Comparison of ENCODE assay signal across 14 cellular contexts in the genomic region with DNA sequence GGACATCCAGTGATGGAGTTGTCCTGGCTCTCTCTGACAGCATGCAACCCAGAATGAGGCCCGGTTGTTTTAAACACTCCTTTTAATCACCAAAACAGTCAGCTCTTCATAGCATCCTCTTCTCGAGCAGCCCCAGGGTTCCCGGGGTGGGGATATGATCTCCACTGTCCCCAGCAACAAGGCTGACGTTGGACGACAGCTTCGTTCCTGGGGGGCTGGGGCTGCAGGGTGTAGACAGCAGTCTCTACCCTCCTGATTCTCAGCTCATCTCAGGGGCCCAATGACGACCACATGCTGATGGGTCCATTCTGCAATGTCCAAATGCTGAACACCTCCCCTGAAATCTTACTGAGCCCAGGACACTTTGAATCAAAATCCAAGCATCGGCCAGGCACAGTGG. TPM values are rescaled to one million over a fixed set of nuclear protein-coding genes. Genes with fewer than 3 reads are reported as not detected.
A peak's percentile ranks its signal among the peaks of the same experiment; 100 is the strongest.
DNase-seq lines count a peak whose midpoint lies in the region; ATAC-seq and TF ChIP-seq lines count a peak whose summit lies in the region.
"Had no signal": no experiment of that assay in that cellular context is flagged by ENCODE, and none has a peak within 500 bp of the region (broad histone marks: within the 10 kb centered on the region; RNA-seq: fewer than 3 reads in every experiment).

No MANE protein-coding gene starts in this region.

- H3K4me3 ChIP-seq in BE2C (ENCODE audit: low read depth, low read length) = peak overlapping the region; percentile 74; the same call in 1 of the 2 replicates
- peak overlapping the region; percentile 77; the same call in 1 of the 2 replicates for H3K4me3 ChIP-seq in H7 (ENCODE audit: insufficient read depth, low read depth, low read length)
- H3K4me3 ChIP-seq in coronary artery = peak overlapping the region; percentile 84
- H3K4me3 ChIP-seq in neural progenitor cell = no peak overlapping the region
- H3K4me3 ChIP-seq in effector memory CD4-positive, alpha-beta T cell (ENCODE audit: insufficient read depth, low read depth, low read length, poor library complexity, severe bottlenecking) = no peak overlapping the region

- H3K27me3 ChIP-seq in BE2C (no peaks in the 10 kb centered on the region), H7 (ENCODE audit: control insufficient read depth, insufficient read depth, low read length) (peaks cover 24% of the 10 kb centered on the region), neural progenitor cell (peaks cover 63% of the 10 kb centered on the region)
- no peaks in the 10 kb centered on the region for H3K27me3 ChIP-seq in effector memory CD4-positive, alpha-beta T cell (replicated peaks; ENCODE audit: control insufficient read depth, insufficient read depth, low read length, poor library complexity, severe bottlenecking)

- H4K20me1 ChIP-seq in neural progenitor cell (ENCODE audit: low read depth) = peaks cover 16% of the 10 kb centered on the region

- H3K9me3 ChIP-seq in BE2C (no peaks in the 10 kb centered on the region), neural progenitor cell (ENCODE audit: low read depth) (no peaks in the 10 kb centered on the region)
- no peaks in the 10 kb centered on the region for H3K9me3 ChIP-seq in effector memory CD4-positive, alpha-beta T cell (ENCODE audit: control insufficient read depth, low read length)

- H3K4me1 Mint-ChIP-seq in neural progenitor cell = peaks cover 5% of the 10 kb centered on the region

- no peak overlapping the region for H2AFZ ChIP-seq in neural progenitor cell (replicated peaks)

- ATAC-seq in HG03135 (IDR thresholded peaks at IDR 0.05; ENCODE audit: unreplicated experiment) (no peak), HG02870 (IDR thresholded peaks at IDR 0.05; ENCODE audit: unreplicated experiment) (no peak)

- H3F3A ChIP-seq in neural progenitor cell (ENCODE audit: low read depth) = no peaks in the 10 kb centered on the region

- H3K9ac ChIP-seq in neural progenitor cell = no peak overlapping the region

- H3K4me2 ChIP-seq in neural progenitor cell = no peak overlapping the region

- H3K27ac ChIP-seq in coronary artery (no peak overlapping the region), neural progenitor cell (no peak overlapping the region)
- no peak overlapping the region for H3K27ac ChIP-seq in effector memory CD4-positive, alpha-beta T cell (ENCODE audit: insufficient read depth, low read length, poor library complexity, severe bottlenecking)

- H3K36me3 ChIP-seq in BE2C (no peaks in the 10 kb centered on the region), H7 (replicated peaks; ENCODE audit: control insufficient read depth, insufficient read depth, low read length) (no peaks in the 10 kb centered on the region), neural progenitor cell (no peaks in the 10 kb centered on the region)
- no peaks in the 10 kb centered on the region for H3K36me3 ChIP-seq in effector memory CD4-positive, alpha-beta T cell (ENCODE audit: control insufficient read depth, insufficient read depth, low read length)

- TF ChIP-seq CTCF in BE2C (IDR thresholded peaks at IDR 0.05; ENCODE audit: low read depth, low read length) (no peak), coronary artery (IDR thresholded peaks at IDR 0.05) (no peak), neural progenitor cell (IDR thresholded peaks at IDR 0.05) (no peak)

- H3K27me3 Mint-ChIP-seq in neural progenitor cell (ENCODE audit: insufficient read depth, low read depth) = peaks cover 16% of the 10 kb centered on the region

- H3K4me1 ChIP-seq in BE2C (no peaks in the 10 kb centered on the region), neural progenitor cell (peaks cover 5% of the 10 kb centered on the region)
- peaks cover 12% of the 10 kb centered on the region for H3K4me1 ChIP-seq in effector memory CD4-positive, alpha-beta T cell (ENCODE audit: control insufficient read depth, insufficient read depth, low read length, poor library complexity, severe bottlenecking)

- H3K4me3 Mint-ChIP-seq in neural progenitor cell = peak overlapping the region; percentile 90

- no peak overlapping the region for H3K27ac Mint-ChIP-seq in neural progenitor cell
- H3K27ac Mint-ChIP-seq: activated CD4-positive, alpha-beta memory T cell treated with anti-CD3 and anti-CD28 coated beads, Interleukin-2, amount 10 ng/mL, durations not matched to agents 7 days and 5 days; activated naive CD4-positive, alpha-beta T cell treated with anti-CD3 and anti-CD28 coated beads for 36 hours had no signal

- H3K36me3 Mint-ChIP-seq in neural progenitor cell = no peaks in the 10 kb centered on the region

- DNase-seq in BE2C (peak; percentile 3), H7 (no peak), coronary artery (ENCODE audit: low spot score) (no peak), neural progenitor cell (ENCODE audit: low spot score) (no peak), ecto neural progenitor cell (ENCODE audit: low spot score) (no peak)
- no peak for DNase-seq in effector memory CD4-positive, alpha-beta T cell
- DNase-seq: activated CD4-positive, alpha-beta memory T cell treated with anti-CD3 and anti-CD28 coated beads, Interleukin-2, amount 10 ng/mL, durations not matched to agents 7 days and 5 days; NCI-H1694 treated with DMSO at 0.1 percent for 48 hours; NCI-H526 treated with DMSO at 0.1 percent for 48 hours had no signal

- no peaks in the 10 kb centered on the region for H3K79me2 ChIP-seq in neural progenitor cell (ENCODE audit: low read depth)

- no peaks in the 10 kb centered on the region for H3K9me3 Mint-ChIP-seq in neural progenitor cell
- H3K9me3 Mint-ChIP-seq: activated CD4-positive, alpha-beta memory T cell treated with anti-CD3 and anti-CD28 coated beads, Interleukin-2, amount 10 ng/mL, durations not matched to agents 7 days and 5 days; activated naive CD4-positive, alpha-beta T cell treated with anti-CD3 and anti-CD28 coated beads for 36 hours had no signal

RNA-seq across cellular contexts. Expression of a gene that starts 27.0 kb away (rescaled TPM):
- polyA plus RNA-seq in BE2C (2012; ENCODE audit: insufficient read depth, insufficient read length, low read depth) = 76.0 TPM
- 39.0 and 50.2 TPM in 2 replicates for total RNA-seq in H7 (2014; rRNA removed; shearing (Covaris generic))
- 13.7 and 24.9 TPM in 2 replicates for total RNA-seq in neural progenitor cell (ENCODE audit: low replicate concordance)

RNA-seq across cellular contexts. Expression of a gene that starts 37.0 kb away (rescaled TPM):
- polyA plus RNA-seq in BE2C (2012; ENCODE audit: insufficient read depth, insufficient read length, low read depth) = 2.7 TPM
- 4.9 and 5.6 TPM in 2 replicates for total RNA-seq in H7 (2014; rRNA removed; shearing (Covaris generic))
- 2.9 and 5.0 TPM in 2 replicates for total RNA-seq in neural progenitor cell (ENCODE audit: low replicate concordance)
- total RNA-seq: LHCN-M2, RPMI7951 had no signal

Comparison
In these comparisons a context has a peak if more than half of its experiments do, and no peak if none do; other contexts are left out.
1. H3K4me3 ChIP-seq: peak in BE2C (single experiment), H7 (single experiment) and coronary artery (single experiment); none in neural progenitor cell (single experiment) and effector memory CD4-positive, alpha-beta T cell (single experiment).